ENCODE assay signal across 16 cellular contexts in genomic region chr11:104556606-104557301, GRCh38.
DNase-seq lines count a peak whose midpoint lies in the region; ATAC-seq and TF ChIP-seq lines count a peak whose summit lies in the region.
"Had no signal": no experiment of that assay in that cellular context is flagged by ENCODE, and none has a peak within 500 bp of the region (broad histone marks: within the 10 kb centered on the region; RNA-seq: fewer than 3 reads in every experiment).

No MANE protein-coding gene starts in this region.

- no peaks in the 10 kb centered on the region for H3K36me3 ChIP-seq in BLaER1 treated with 17β-estradiol and CSF1 and Interleukin-3, amounts not matched to agents 10 nM and 100 nM
- H3K36me3 ChIP-seq in PC-3 (ENCODE audit: low read depth, low read length), result no peaks in the 10 kb centered on the region
- no peaks in the 10 kb centered on the region for H3K36me3 ChIP-seq in neural progenitor cell
- no peaks in the 10 kb centered on the region for H3K36me3 ChIP-seq in heart left ventricle

- ATAC-seq in PC-3 (no peak), heart left ventricle (no peak), HG02884 (IDR thresholded peaks at IDR 0.05; ENCODE audit: unreplicated experiment) (no peak), GM19452 (IDR thresholded peaks at IDR 0.05; ENCODE audit: unreplicated experiment) (no peak)
- ATAC-seq: HepG2, Right ventricle myocardium inferior had no signal

- peak; percentile 50 for DNase-seq in KBM-7
- DNase-seq in PC-3, result no peak
- DNase-seq in neural progenitor cell (ENCODE audit: low spot score), result no peak
- no peak for DNase-seq in heart left ventricle
- DNase-seq: CD4-positive, alpha-beta memory T cell; GF-D8; HFFc6; NCI-H1048; NCI-H146; NCI-H2081 treated with DMSO at 0.1 percent for 48 hours; NCI-H524 had no signal

- 56 to 67% (median 63%) methylated on average over 4 of the region's 4 CpGs for WGBS in heart left ventricle, 4 donors

- H3K4me3 ChIP-seq in BLaER1 treated with 17β-estradiol and CSF1 and Interleukin-3, amounts not matched to agents 10 nM and 100 nM, result no peak overlapping the region
- H3K4me3 ChIP-seq in PC-3 (ENCODE audit: low read length), result no peak overlapping the region
- no peak overlapping the region for H3K4me3 ChIP-seq in neural progenitor cell
- no peak overlapping the region for H3K4me3 ChIP-seq in heart left ventricle

- no peaks in the 10 kb centered on the region for H3K79me2 ChIP-seq in PC-3 (ENCODE audit: low read length)
- no peaks in the 10 kb centered on the region for H3K79me2 ChIP-seq in neural progenitor cell (ENCODE audit: low read depth)

- intact Hi-C loops in PC-3 (cut with micrococcal nuclease), result no loop called here
- intact Hi-C loops in heart left ventricle (cut with DNase I), result no loop called here

- no TSS peak for BruUV-seq in PC-3 (replicated peaks; lab: Mats Ljungman, UMichigan)

- H3F3A ChIP-seq in PC-3 (ENCODE audit: low read length, unreplicated experiment), result no peaks in the 10 kb centered on the region
- H3F3A ChIP-seq in neural progenitor cell (ENCODE audit: low read depth), result no peaks in the 10 kb centered on the region

- H2AFZ ChIP-seq in PC-3 (ENCODE audit: low read length), result 0 out of 2 replicates have a peak overlapping the region, but pooled peaks have one; percentile 19
- peak overlapping the region; percentile 46 for H2AFZ ChIP-seq in neural progenitor cell (replicated peaks)

- no peak for TF ChIP-seq POLR2A in heart left ventricle (IDR thresholded peaks at IDR 0.05)

- H3K27me3 Mint-ChIP-seq in neural progenitor cell (ENCODE audit: insufficient read depth, low read depth), result no peaks in the 10 kb centered on the region

- no peak overlapping the region for H3K4me3 Mint-ChIP-seq in neural progenitor cell
- H3K4me3 Mint-ChIP-seq: CD4-positive, alpha-beta memory T cell; HFFc6 had no signal

- H3K9me2 ChIP-seq in PC-3 (replicated peaks; ENCODE audit: low read length), result no peaks in the 10 kb centered on the region

- peaks cover 11 to 16% (median 14%) of the 10 kb centered on the region in 10 experiments for H3K4me1 ChIP-seq in BLaER1 treated with 17β-estradiol and CSF1 and Interleukin-3, amounts not matched to agents 10 nM and 100 nM
- H3K4me1 ChIP-seq in PC-3 (ENCODE audit: insufficient read depth, low read length) (no peaks in the 10 kb centered on the region), neural progenitor cell (no peaks in the 10 kb centered on the region), heart left ventricle (no peaks in the 10 kb centered on the region)

- TF ChIP-seq CTCF in PC-3 (conservative IDR thresholded peaks at IDR 0.05; ENCODE audit: low read depth, low read length) (no peak), neural progenitor cell (IDR thresholded peaks at IDR 0.05) (no peak), heart left ventricle (IDR thresholded peaks at IDR 0.05) (no peak)

- H3K27ac ChIP-seq in BLaER1 treated with 17β-estradiol and CSF1 and Interleukin-3, amounts not matched to agents 10 nM and 100 nM, result peak overlapping the region in 2 of 11 experiments; percentile 10 to 25; a peak in 2 of 22 replicates
- no peak overlapping the region for H3K27ac ChIP-seq in PC-3 (ENCODE audit: low read length)
- H3K27ac ChIP-seq in neural progenitor cell, result no peak overlapping the region
- H3K27ac ChIP-seq in heart left ventricle, result no peak overlapping the region

- H3K27me3 ChIP-seq in BLaER1 treated with 17β-estradiol and CSF1 and Interleukin-3, amounts not matched to agents 10 nM and 100 nM, result peaks cover 0 to 37% (median 0%) of the 10 kb centered on the region in 11 experiments; a peak in 3 of 22 replicates
- H3K27me3 ChIP-seq in PC-3 (ENCODE audit: low read length) (no peaks in the 10 kb centered on the region), neural progenitor cell (no peaks in the 10 kb centered on the region), heart left ventricle (no peaks in the 10 kb centered on the region)

- no peaks in the 10 kb centered on the region for H3K36me3 Mint-ChIP-seq in neural progenitor cell
- H3K36me3 Mint-ChIP-seq: CD4-positive, alpha-beta memory T cell had no signal

- in situ Hi-C loops in KBM-7 (cut with MboI; ENCODE audit: low pct_unique_long_range_greater_than_20kb, low sequenced_read_pairs), result no loop called here

- H3K9ac ChIP-seq in BLaER1 treated with 17β-estradiol and CSF1 and Interleukin-3, amounts not matched to agents 10 nM and 100 nM, result no peak overlapping the region
- H3K9ac ChIP-seq in PC-3 (ENCODE audit: low read length), result no peak overlapping the region
- no peak overlapping the region for H3K9ac ChIP-seq in neural progenitor cell

- H3K9me3 ChIP-seq in BLaER1 treated with 17β-estradiol and CSF1 and Interleukin-3, amounts not matched to agents 10 nM and 100 nM (replicated peaks in 1 of 11), result no peaks in the 10 kb centered on the region
- H3K9me3 ChIP-seq in PC-3 (ENCODE audit: low read length) (no peaks in the 10 kb centered on the region), neural progenitor cell (ENCODE audit: low read depth) (no peaks in the 10 kb centered on the region), heart left ventricle (no peaks in the 10 kb centered on the region)

- H3K4me2 ChIP-seq in BLaER1 treated with 17β-estradiol and CSF1 and Interleukin-3, amounts not matched to agents 10 nM and 100 nM, result peak overlapping the region; percentile 43 to 80 (median 74)
- H3K4me2 ChIP-seq in PC-3 (ENCODE audit: low read length) (no peak overlapping the region), neural progenitor cell (no peak overlapping the region)

- no peak overlapping the region for H3K27ac Mint-ChIP-seq in neural progenitor cell
- H3K27ac Mint-ChIP-seq: HFFc6 had no signal

- CTCF ChIA-PET in PC-3 (lab: Charles Lee), result no interaction called here

- POLR2A ChIA-PET in PC-3 (lab: Charles Lee; ENCODE audit: unreplicated experiment), result no interaction called here

- no peaks in the 10 kb centered on the region for H3K9me3 Mint-ChIP-seq in neural progenitor cell
- H3K9me3 Mint-ChIP-seq: CD4-positive, alpha-beta memory T cell had no signal

- H4K20me1 ChIP-seq in BLaER1 treated with 17β-estradiol and CSF1 and Interleukin-3, amounts not matched to agents 10 nM and 100 nM, result peaks cover 0 to 8% (median 0%) of the 10 kb centered on the region in 11 experiments; a peak in 1 of 22 replicates
- H4K20me1 ChIP-seq in PC-3 (ENCODE audit: low read length) (no peaks in the 10 kb centered on the region), neural progenitor cell (ENCODE audit: low read depth) (no peaks in the 10 kb centered on the region)

- peaks cover 3% of the 10 kb centered on the region for H3K4me1 Mint-ChIP-seq in neural progenitor cell

Comparison
In these comparisons a context has a peak if more than half of its experiments do, and no peak if none do; other contexts are left out.
1. H3K4me2 ChIP-seq: peak in BLaER1 treated with 17β-estradiol and CSF1 and Interleukin-3, amounts not matched to agents 10 nM and 100 nM (11 of 11); none in PC-3 (single experiment) and neural progenitor cell (single experiment).